1 cellular context compared by ENCODE assay signal in the genomic region with DNA sequence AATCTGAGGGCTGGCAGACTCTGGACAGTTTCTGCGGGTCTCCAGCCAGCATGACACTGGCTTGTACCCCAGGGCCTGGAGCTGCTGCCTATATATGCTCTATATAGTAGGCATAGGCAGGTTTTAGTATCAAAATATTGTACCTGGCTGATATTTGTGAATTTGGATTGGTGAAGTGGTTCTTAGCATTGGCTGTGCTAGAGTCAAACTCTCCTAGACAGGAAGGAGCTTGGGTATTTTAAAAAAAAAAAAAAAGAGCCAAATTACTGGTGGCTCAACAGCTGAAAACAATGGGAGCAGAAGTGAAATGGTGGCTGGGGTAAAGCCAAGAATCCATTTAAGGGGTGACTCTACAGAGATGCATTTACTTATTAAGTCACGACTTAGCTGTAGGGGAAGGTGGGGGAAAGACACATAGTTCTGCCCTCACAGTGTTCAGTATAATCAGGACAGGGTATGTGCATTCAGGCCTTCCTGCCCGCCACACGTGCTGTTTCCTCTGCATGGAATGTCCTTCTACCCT.
TF ChIP-seq lines count a peak whose summit lies in the region.

No MANE protein-coding gene starts in this region.

TF ChIP-seq in WTC11, 78 proteins besides CTCF, POLR2A, EP300 and RAD21 (continued from another document):
- TF ChIP-seq, protein P1, sequence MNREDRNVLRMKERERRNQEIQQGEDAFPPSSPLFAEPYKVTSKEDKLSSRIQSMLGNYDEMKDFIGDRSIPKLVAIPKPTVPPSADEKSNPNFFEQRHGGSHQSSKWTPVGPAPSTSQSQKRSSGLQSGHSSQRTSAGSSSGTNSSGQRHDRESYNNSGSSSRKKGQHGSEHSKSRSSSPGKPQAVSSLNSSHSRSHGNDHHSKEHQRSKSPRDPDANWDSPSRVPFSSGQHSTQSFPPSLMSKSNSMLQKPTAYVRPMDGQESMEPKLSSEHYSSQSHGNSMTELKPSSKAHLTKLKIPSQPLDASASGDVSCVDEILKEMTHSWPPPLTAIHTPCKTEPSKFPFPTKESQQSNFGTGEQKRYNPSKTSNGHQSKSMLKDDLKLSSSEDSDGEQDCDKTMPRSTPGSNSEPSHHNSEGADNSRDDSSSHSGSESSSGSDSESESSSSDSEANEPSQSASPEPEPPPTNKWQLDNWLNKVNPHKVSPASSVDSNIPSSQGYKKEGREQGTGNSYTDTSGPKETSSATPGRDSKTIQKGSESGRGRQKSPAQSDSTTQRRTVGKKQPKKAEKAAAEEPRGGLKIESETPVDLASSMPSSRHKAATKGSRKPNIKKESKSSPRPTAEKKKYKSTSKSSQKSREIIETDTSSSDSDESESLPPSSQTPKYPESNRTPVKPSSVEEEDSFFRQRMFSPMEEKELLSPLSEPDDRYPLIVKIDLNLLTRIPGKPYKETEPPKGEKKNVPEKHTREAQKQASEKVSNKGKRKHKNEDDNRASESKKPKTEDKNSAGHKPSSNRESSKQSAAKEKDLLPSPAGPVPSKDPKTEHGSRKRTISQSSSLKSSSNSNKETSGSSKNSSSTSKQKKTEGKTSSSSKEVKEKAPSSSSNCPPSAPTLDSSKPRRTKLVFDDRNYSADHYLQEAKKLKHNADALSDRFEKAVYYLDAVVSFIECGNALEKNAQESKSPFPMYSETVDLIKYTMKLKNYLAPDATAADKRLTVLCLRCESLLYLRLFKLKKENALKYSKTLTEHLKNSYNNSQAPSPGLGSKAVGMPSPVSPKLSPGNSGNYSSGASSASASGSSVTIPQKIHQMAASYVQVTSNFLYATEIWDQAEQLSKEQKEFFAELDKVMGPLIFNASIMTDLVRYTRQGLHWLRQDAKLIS (CRISPR knock-in tag; IDR thresholded peaks at IDR 0.05; ENCODE audit: borderline replicate concordance) = no peak
- TF ChIP-seq NFATC4 (CRISPR knock-in tag; IDR thresholded peaks at IDR 0.05) = no peak
- TF ChIP-seq JAZF1 (CRISPR knock-in tag; IDR thresholded peaks at IDR 0.05) = no peak
- TF ChIP-seq, protein P2, sequence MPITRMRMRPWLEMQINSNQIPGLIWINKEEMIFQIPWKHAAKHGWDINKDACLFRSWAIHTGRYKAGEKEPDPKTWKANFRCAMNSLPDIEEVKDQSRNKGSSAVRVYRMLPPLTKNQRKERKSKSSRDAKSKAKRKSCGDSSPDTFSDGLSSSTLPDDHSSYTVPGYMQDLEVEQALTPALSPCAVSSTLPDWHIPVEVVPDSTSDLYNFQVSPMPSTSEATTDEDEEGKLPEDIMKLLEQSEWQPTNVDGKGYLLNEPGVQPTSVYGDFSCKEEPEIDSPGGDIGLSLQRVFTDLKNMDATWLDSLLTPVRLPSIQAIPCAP (CRISPR knock-in tag; IDR thresholded peaks at IDR 0.05) = no peak
- TF ChIP-seq, protein P3, sequence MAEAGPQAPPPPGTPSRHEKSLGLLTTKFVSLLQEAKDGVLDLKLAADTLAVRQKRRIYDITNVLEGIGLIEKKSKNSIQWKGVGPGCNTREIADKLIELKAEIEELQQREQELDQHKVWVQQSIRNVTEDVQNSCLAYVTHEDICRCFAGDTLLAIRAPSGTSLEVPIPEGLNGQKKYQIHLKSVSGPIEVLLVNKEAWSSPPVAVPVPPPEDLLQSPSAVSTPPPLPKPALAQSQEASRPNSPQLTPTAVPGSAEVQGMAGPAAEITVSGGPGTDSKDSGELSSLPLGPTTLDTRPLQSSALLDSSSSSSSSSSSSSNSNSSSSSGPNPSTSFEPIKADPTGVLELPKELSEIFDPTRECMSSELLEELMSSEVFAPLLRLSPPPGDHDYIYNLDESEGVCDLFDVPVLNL (CRISPR knock-in tag; IDR thresholded peaks at IDR 0.05; ENCODE audit: borderline replicate concordance, low read depth) = no peak
- TF ChIP-seq CREB1 (CRISPR knock-in tag; IDR thresholded peaks at IDR 0.05) = no peak
- no peak for TF ChIP-seq RELA (CRISPR knock-in tag; IDR thresholded peaks at IDR 0.05; ENCODE audit: borderline replicate concordance)
- TF ChIP-seq HMGA2 (CRISPR knock-in tag; IDR thresholded peaks at IDR 0.05) = no peak
- TF ChIP-seq, protein P4, sequence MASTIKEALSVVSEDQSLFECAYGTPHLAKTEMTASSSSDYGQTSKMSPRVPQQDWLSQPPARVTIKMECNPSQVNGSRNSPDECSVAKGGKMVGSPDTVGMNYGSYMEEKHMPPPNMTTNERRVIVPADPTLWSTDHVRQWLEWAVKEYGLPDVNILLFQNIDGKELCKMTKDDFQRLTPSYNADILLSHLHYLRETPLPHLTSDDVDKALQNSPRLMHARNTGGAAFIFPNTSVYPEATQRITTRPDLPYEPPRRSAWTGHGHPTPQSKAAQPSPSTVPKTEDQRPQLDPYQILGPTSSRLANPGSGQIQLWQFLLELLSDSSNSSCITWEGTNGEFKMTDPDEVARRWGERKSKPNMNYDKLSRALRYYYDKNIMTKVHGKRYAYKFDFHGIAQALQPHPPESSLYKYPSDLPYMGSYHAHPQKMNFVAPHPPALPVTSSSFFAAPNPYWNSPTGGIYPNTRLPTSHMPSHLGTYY (CRISPR knock-in tag; IDR thresholded peaks at IDR 0.05) = no peak
- no peak for TF ChIP-seq ELF4 (CRISPR knock-in tag; IDR thresholded peaks at IDR 0.05; ENCODE audit: low read depth)
- TF ChIP-seq, protein P5, sequence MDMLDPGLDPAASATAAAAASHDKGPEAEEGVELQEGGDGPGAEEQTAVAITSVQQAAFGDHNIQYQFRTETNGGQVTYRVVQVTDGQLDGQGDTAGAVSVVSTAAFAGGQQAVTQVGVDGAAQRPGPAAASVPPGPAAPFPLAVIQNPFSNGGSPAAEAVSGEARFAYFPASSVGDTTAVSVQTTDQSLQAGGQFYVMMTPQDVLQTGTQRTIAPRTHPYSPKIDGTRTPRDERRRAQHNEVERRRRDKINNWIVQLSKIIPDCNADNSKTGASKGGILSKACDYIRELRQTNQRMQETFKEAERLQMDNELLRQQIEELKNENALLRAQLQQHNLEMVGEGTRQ (CRISPR knock-in tag; IDR thresholded peaks at IDR 0.05) = no peak
- TF ChIP-seq, protein P6, sequence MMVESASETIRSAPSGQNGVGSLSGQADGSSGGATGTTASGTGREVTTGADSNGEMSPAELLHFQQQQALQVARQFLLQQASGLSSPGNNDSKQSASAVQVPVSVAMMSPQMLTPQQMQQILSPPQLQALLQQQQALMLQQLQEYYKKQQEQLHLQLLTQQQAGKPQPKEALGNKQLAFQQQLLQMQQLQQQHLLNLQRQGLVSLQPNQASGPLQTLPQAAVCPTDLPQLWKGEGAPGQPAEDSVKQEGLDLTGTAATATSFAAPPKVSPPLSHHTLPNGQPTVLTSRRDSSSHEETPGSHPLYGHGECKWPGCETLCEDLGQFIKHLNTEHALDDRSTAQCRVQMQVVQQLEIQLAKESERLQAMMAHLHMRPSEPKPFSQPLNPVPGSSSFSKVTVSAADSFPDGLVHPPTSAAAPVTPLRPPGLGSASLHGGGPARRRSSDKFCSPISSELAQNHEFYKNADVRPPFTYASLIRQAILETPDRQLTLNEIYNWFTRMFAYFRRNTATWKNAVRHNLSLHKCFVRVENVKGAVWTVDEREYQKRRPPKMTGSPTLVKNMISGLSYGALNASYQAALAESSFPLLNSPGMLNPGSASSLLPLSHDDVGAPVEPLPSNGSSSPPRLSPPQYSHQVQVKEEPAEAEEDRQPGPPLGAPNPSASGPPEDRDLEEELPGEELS (CRISPR knock-in tag; IDR thresholded peaks at IDR 0.05) = no peak
- TF ChIP-seq MYBL2 (CRISPR knock-in tag; IDR thresholded peaks at IDR 0.05) = no peak
- TF ChIP-seq GRHL2 (CRISPR knock-in tag; IDR thresholded peaks at IDR 0.05; ENCODE audit: insufficient replicate concordance, severe bottlenecking) = no peak
- TF ChIP-seq, protein P7, sequence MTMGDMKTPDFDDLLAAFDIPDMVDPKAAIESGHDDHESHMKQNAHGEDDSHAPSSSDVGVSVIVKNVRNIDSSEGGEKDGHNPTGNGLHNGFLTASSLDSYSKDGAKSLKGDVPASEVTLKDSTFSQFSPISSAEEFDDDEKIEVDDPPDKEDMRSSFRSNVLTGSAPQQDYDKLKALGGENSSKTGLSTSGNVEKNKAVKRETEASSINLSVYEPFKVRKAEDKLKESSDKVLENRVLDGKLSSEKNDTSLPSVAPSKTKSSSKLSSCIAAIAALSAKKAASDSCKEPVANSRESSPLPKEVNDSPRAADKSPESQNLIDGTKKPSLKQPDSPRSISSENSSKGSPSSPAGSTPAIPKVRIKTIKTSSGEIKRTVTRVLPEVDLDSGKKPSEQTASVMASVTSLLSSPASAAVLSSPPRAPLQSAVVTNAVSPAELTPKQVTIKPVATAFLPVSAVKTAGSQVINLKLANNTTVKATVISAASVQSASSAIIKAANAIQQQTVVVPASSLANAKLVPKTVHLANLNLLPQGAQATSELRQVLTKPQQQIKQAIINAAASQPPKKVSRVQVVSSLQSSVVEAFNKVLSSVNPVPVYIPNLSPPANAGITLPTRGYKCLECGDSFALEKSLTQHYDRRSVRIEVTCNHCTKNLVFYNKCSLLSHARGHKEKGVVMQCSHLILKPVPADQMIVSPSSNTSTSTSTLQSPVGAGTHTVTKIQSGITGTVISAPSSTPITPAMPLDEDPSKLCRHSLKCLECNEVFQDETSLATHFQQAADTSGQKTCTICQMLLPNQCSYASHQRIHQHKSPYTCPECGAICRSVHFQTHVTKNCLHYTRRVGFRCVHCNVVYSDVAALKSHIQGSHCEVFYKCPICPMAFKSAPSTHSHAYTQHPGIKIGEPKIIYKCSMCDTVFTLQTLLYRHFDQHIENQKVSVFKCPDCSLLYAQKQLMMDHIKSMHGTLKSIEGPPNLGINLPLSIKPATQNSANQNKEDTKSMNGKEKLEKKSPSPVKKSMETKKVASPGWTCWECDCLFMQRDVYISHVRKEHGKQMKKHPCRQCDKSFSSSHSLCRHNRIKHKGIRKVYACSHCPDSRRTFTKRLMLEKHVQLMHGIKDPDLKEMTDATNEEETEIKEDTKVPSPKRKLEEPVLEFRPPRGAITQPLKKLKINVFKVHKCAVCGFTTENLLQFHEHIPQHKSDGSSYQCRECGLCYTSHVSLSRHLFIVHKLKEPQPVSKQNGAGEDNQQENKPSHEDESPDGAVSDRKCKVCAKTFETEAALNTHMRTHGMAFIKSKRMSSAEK (CRISPR knock-in tag; IDR thresholded peaks at IDR 0.05; ENCODE audit: borderline replicate concordance) = no peak
- TF ChIP-seq, protein P8, sequence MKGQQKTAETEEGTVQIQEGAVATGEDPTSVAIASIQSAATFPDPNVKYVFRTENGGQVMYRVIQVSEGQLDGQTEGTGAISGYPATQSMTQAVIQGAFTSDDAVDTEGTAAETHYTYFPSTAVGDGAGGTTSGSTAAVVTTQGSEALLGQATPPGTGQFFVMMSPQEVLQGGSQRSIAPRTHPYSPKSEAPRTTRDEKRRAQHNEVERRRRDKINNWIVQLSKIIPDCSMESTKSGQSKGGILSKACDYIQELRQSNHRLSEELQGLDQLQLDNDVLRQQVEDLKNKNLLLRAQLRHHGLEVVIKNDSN (CRISPR knock-in tag; IDR thresholded peaks at IDR 0.05) = no peak
- TF ChIP-seq, protein P9, sequence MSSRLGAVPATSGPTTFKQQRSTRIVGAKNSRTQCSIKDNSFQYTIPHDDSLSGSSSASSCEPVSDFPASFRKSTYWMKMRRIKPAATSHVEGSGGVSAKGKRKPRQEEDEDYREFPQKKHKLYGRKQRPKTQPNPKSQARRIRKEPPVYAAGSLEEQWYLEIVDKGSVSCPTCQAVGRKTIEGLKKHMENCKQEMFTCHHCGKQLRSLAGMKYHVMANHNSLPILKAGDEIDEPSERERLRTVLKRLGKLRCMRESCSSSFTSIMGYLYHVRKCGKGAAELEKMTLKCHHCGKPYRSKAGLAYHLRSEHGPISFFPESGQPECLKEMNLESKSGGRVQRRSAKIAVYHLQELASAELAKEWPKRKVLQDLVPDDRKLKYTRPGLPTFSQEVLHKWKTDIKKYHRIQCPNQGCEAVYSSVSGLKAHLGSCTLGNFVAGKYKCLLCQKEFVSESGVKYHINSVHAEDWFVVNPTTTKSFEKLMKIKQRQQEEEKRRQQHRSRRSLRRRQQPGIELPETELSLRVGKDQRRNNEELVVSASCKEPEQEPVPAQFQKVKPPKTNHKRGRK (CRISPR knock-in tag; IDR thresholded peaks at IDR 0.05; ENCODE audit: borderline replicate concordance) = no peak
- TF ChIP-seq ZNF396 (CRISPR knock-in tag; IDR thresholded peaks at IDR 0.05; ENCODE audit: borderline replicate concordance) = no peak
